In genomic region chr5:72234265-72234700, GRCh38 we compare ENCODE assay signal across 10 cellular contexts.
A peak's percentile ranks its signal among the peaks of the same experiment; 100 is the strongest.
DNase-seq lines count a peak whose midpoint lies in the region; ATAC-seq, FAIRE-seq and TF ChIP-seq lines count a peak whose summit lies in the region.
"Had no signal": no experiment of that assay in that cellular context is flagged by ENCODE, and none has a peak within 500 bp of the region (broad histone marks: within the 10 kb centered on the region; RNA-seq: fewer than 3 reads in every experiment).

No MANE protein-coding gene starts in this region.

- TF ChIP-seq CTCF in D721Med (IDR thresholded peaks at IDR 0.05; ENCODE audit: insufficient read depth, missing control alignments) = no peak

- peak overlapping the region; percentile 21; the same call in 1 of the 2 replicates for H3K27ac ChIP-seq in HUES64 (ENCODE audit: low read depth, low read length)
- H3K27ac ChIP-seq: C4-2B had no signal

- no peaks in the 10 kb centered on the region for H3K9me3 ChIP-seq in HUES64 (ENCODE audit: insufficient read depth, low read depth, low read length)
- no peaks in the 10 kb centered on the region for H3K9me3 ChIP-seq in adipocyte (ENCODE audit: control insufficient read depth, low read length)

- H3K9ac ChIP-seq in HUES64 (ENCODE audit: low read depth, low read length) = no peak overlapping the region
- peak overlapping the region; percentile 31 for H3K9ac ChIP-seq in adipocyte (ENCODE audit: low read length)

- H3K4me1 ChIP-seq in HUES64 (ENCODE audit: insufficient read depth, low read length) = peaks cover 50% of the 10 kb centered on the region
- H3K4me1 ChIP-seq in adipocyte (ENCODE audit: control insufficient read depth, insufficient read depth, low read length) = peaks cover 15% of the 10 kb centered on the region

- no peaks in the 10 kb centered on the region for H3K27me3 ChIP-seq in HUES64 (ENCODE audit: insufficient read depth, low read length)
- H3K27me3 ChIP-seq in adipocyte (replicated peaks; ENCODE audit: control insufficient read depth, insufficient read depth, low read length) = no peaks in the 10 kb centered on the region

- peaks cover 63% of the 10 kb centered on the region for H3K36me3 ChIP-seq in HUES64 (ENCODE audit: insufficient read depth, low read length)
- H3K36me3 ChIP-seq in adipocyte (ENCODE audit: control insufficient read depth, insufficient read depth, low read length, severe bottlenecking) = peaks cover 38% of the 10 kb centered on the region

- peak; percentile 94 to 95 for ATAC-seq in activated CD4-positive, CD25-positive, alpha-beta regulatory T cell treated with anti-CD3 and anti-CD28 coated beads, Interleukin-2, amount 50 U/mL, for 24 hours
- ATAC-seq in GM21717 (IDR thresholded peaks at IDR 0.05; ENCODE audit: unreplicated experiment) = peak; percentile 78

- H3K4me3 ChIP-seq in HUES64 (ENCODE audit: low read length) = no peak overlapping the region
- no peak overlapping the region for H3K4me3 ChIP-seq in adipocyte (ENCODE audit: low read length)

- FAIRE-seq in D721Med (lab: Jason Lieb, UNC) = no peak
- FAIRE-seq: colon had no signal

- DNase-seq in activated CD4-positive, CD25-positive, alpha-beta regulatory T cell treated with anti-CD3 and anti-CD28 coated beads, Interleukin-2, amount 50 U/mL, for 72 hours = no peak
- DNase-seq in adipocyte (ENCODE audit: low read depth) = peak; percentile 71
- DNase-seq in pulmonary artery endothelial cell (ENCODE audit: low read depth, low spot score) = peak; percentile 77
- DNase-seq in D721Med (ENCODE audit: insufficient read length, low spot score) = no peak
- no peak for DNase-seq in NCI-H187 treated with DMSO at 0.1 percent for 48 hours (lab: John Stamatoyannopoulos, UW)

Comparison
In these comparisons a context has a peak if more than half of its experiments do, and no peak if none do; other contexts are left out.
1. DNase-seq: peak in adipocyte (single experiment) and pulmonary artery endothelial cell (single experiment); none in activated CD4-positive, CD25-positive, alpha-beta regulatory T cell treated with anti-CD3 and anti-CD28 coated beads, Interleukin-2, amount 50 U/mL, for 72 hours (single experiment), D721Med (single experiment) and NCI-H187 treated with DMSO at 0.1 percent for 48 hours (single experiment).